ENCODE assay signal across 16 cellular contexts in the genomic region with DNA sequence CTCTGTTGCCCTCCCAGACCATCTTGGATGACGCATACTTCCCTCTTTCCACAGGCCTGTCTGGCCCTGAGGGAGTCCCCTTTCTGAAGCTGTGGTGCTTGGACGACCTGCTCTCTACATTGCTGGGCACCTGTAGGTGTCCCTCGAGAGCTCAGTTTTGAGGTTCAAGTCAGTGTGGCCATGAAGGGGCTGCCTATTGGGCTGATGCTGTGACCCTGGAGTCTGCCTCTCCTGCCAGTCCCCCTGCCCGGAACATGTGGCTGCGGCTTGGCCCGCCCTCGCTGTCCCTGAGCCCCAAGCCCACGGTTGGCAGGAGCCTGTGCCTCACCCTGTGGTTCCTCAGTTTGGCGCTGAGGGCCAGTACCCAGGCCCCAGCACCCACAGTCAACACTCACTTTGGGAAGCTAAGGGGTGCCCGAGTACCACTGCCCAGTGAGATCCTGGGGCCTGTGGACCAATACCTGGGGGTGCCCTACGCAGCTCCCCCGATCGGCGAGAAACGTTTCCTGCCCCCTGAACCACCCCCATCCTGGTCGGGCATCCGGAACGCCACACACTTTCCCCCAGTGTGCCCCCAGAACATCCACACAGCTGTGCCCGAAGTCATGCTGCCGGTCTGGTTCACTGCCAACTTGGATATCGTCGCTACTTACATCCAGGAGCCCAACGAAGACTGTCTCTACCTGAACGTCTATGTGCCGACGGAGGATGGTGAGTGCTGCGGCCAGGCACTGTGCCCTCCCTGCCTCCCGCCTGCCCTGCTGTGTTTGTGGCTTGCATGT. TPM values are rescaled to one million over a fixed set of nuclear protein-coding genes. Genes with fewer than 3 reads are reported as not detected.
DNase-seq lines count a peak whose midpoint lies in the region; ATAC-seq and TF ChIP-seq lines count a peak whose summit lies in the region.
"Had no signal": no experiment of that assay in that cellular context is flagged by ENCODE, and none has a peak within 500 bp of the region (broad histone marks: within the 10 kb centered on the region; RNA-seq: fewer than 3 reads in every experiment).

No MANE protein-coding gene starts in this region.

- POLR2A ChIA-PET in WTC11 (lab: Charles Lee) (interaction anchor here (1.0 kb wide), 2 partner anchors 35 to 106 kb away, joined by 3 to 4 read pairs; partner anchors contain the start of gene ZMYM3), HEK293T (lab: Yijun Ruan, JAX) (no interaction called here)

- H3K9me3 Mint-ChIP-seq in WTC11, result no peaks in the 10 kb centered on the region
- H3K9me3 Mint-ChIP-seq: activated T-helper 1 cell treated with anti-CD3 and anti-CD28 coated beads, Interleukin-12 subunit alpha, Interleukin-12 subunit beta, Interleukin-2, Interleukin-4 antibody, amounts not matched to agents 30 ng/mL and 10 ng/mL and 1 ng/mL, durations not matched to agents 14 hours and 24 hours and 36 hours; CD4-positive, alpha-beta T cell; T-helper 1 cell treated with Interleukin-12 subunit alpha and Interleukin-12 subunit beta and Interleukin-4 antibody, amounts not matched to agents 30 μg/mL and 1 μg/mL, for 36 hours; type B pancreatic cell had no signal

- peaks cover 20% of the 10 kb centered on the region for H3K4me1 Mint-ChIP-seq in WTC11

- no peaks in the 10 kb centered on the region for H3K27me3 Mint-ChIP-seq in WTC11 (ENCODE audit: low read depth)
- H3K27me3 Mint-ChIP-seq: CD4-positive, alpha-beta T cell; progenitor cell of endocrine pancreas had no signal

- H3K4me3 Mint-ChIP-seq in WTC11, result no peak overlapping the region
- H3K4me3 Mint-ChIP-seq: activated T-helper 1 cell treated with anti-CD3 and anti-CD28 coated beads, Interleukin-12 subunit alpha, Interleukin-12 subunit beta, Interleukin-2, Interleukin-4 antibody, amounts not matched to agents 30 ng/mL and 10 ng/mL and 1 ng/mL, durations not matched to agents 14 hours and 24 hours and 36 hours; CD4-positive, alpha-beta T cell; T-helper 1 cell treated with Interleukin-12 subunit alpha and Interleukin-12 subunit beta and Interleukin-4 antibody, amounts not matched to agents 30 μg/mL and 1 μg/mL, for 36 hours had no signal

- ATAC-seq in WTC11, result peak; percentile 21; the same call in 1 of the 2 replicates
- no peak for ATAC-seq in HG02840 (IDR thresholded peaks at IDR 0.05; ENCODE audit: low FRiP score, unreplicated experiment)

- DNase-seq in WTC11 (ENCODE audit: low spot score) (no peak), occipital lobe (lab: John Stamatoyannopoulos, UW) (peak; percentile 5), HEK293T (ENCODE audit: extremely low spot score) (no peak)
- DNase-seq: activated CD4-positive, alpha-beta T cell treated with anti-CD3 and anti-CD28 coated beads for 48 hours; CD4-positive, alpha-beta T cell; effector CD8-positive, alpha-beta T cell; midbrain; NCI-H1105 treated with DMSO at 0.1 percent for 48 hours had no signal

- no peaks in the 10 kb centered on the region for H3K36me3 Mint-ChIP-seq in WTC11
- H3K36me3 Mint-ChIP-seq: type B pancreatic cell had no signal

- CTCF ChIA-PET in WTC11 (lab: Charles Lee) (interaction anchor here (0.5 to 1.4 kb wide), 3 partner anchors 34 to 483 kb away, joined by 3 to 7 read pairs (median 3); partner anchors contain the start of gene NONO), HEK293T (lab: Yijun Ruan, JAX) (interaction anchor here (0.6 to 0.7 kb wide), 2 partner anchors 33 to 68 kb away, joined by 3 to 5 read pairs; no protein-coding TSS in a partner anchor)

- TF ChIP-seq CTCF in WTC11 (IDR thresholded peaks at IDR 0.05), result no peak

- H3K27ac Mint-ChIP-seq in WTC11, result no peak overlapping the region
- H3K27ac Mint-ChIP-seq: activated T-helper 1 cell treated with anti-CD3 and anti-CD28 coated beads, Interleukin-12 subunit alpha, Interleukin-12 subunit beta, Interleukin-2, Interleukin-4 antibody, amounts not matched to agents 30 ng/mL and 10 ng/mL and 1 ng/mL, durations not matched to agents 14 hours and 24 hours and 36 hours; CD4-positive, alpha-beta T cell; progenitor cell of endocrine pancreas; T-helper 1 cell treated with Interleukin-12 subunit alpha and Interleukin-12 subunit beta and Interleukin-4 antibody, amounts not matched to agents 30 μg/mL and 1 μg/mL, for 36 hours; type B pancreatic cell had no signal

TF ChIP-seq in WTC11, 78 proteins besides CTCF, POLR2A, EP300 and RAD21:
- TF ChIP-seq TEAD4 (CRISPR knock-in tag; IDR thresholded peaks at IDR 0.05), result no peak
- no peak for TF ChIP-seq IRF2 (CRISPR knock-in tag; IDR thresholded peaks at IDR 0.05; ENCODE audit: borderline replicate concordance, low read depth)
- TF ChIP-seq IRF1 (CRISPR knock-in tag; IDR thresholded peaks at IDR 0.05), result no peak
- TF ChIP-seq, protein P1, sequence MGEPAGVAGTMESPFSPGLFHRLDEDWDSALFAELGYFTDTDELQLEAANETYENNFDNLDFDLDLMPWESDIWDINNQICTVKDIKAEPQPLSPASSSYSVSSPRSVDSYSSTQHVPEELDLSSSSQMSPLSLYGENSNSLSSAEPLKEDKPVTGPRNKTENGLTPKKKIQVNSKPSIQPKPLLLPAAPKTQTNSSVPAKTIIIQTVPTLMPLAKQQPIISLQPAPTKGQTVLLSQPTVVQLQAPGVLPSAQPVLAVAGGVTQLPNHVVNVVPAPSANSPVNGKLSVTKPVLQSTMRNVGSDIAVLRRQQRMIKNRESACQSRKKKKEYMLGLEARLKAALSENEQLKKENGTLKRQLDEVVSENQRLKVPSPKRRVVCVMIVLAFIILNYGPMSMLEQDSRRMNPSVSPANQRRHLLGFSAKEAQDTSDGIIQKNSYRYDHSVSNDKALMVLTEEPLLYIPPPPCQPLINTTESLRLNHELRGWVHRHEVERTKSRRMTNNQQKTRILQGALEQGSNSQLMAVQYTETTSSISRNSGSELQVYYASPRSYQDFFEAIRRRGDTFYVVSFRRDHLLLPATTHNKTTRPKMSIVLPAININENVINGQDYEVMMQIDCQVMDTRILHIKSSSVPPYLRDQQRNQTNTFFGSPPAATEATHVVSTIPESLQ (CRISPR knock-in tag; IDR thresholded peaks at IDR 0.05), result no peak
- no peak for TF ChIP-seq GABPB1 (CRISPR knock-in tag; IDR thresholded peaks at IDR 0.05)
- TF ChIP-seq ATF1 (CRISPR knock-in tag; IDR thresholded peaks at IDR 0.05), result no peak
TF ChIP-seq in WTC11: peak in this region for 0.

TF ChIP-seq in HEK293T, 16 proteins besides CTCF, POLR2A, EP300 and RAD21:
- TF ChIP-seq PKNOX1 (IDR thresholded peaks at IDR 0.05) (no peak), BHLHE40 (IDR thresholded peaks at IDR 0.05; ENCODE audit: borderline replicate concordance) (no peak), FOXA1 (IDR thresholded peaks at IDR 0.05) (no peak), L3MBTL2 (conservative IDR thresholded peaks at IDR 0.05) (no peak), FOXK2 (IDR thresholded peaks at IDR 0.05) (no peak), ZNF384 (IDR thresholded peaks at IDR 0.05) (no peak)

RNA-seq across cellular contexts. Expression of gene NLGN3, which starts 3.0 kb away (rescaled TPM):
- total RNA-seq in WTC11 (2021) (10.6 to 11.7 TPM (median 10.8 TPM) in 3 replicates), occipital lobe (18.7 TPM)

RNA-seq across cellular contexts. Expression of gene MED12, which starts 29.3 kb away (rescaled TPM):
- 35.6 to 38.4 TPM (median 37.0 TPM) in 3 replicates for total RNA-seq in WTC11 (2021)
- total RNA-seq in occipital lobe, result 24.6 TPM

RNA-seq across cellular contexts. Expression of gene IL2RG, which starts 36.3 kb away (rescaled TPM):
- total RNA-seq in WTC11 (2021) (0.37 to 1.2 TPM (median 0.94 TPM) in 3 replicates), occipital lobe (not detected)
- total RNA-seq: fibroblast of villous mesenchyme, HT1080, NCI-H460 had no signal

RNA-seq across cellular contexts. Expression of gene CXorf65, which starts 41.1 kb away (rescaled TPM):
- not detected in 3 replicates for total RNA-seq in WTC11 (2021)
- total RNA-seq in occipital lobe, result not detected
- total RNA-seq: fibroblast of villous mesenchyme, HT1080, NCI-H460, progenitor cell of endocrine pancreas had no signal

RNA-seq across cellular contexts. Expression of gene FOXO4, which starts 52.0 kb away (rescaled TPM):
- total RNA-seq in WTC11 (2021) (35.3 to 48.3 TPM (median 37.0 TPM) in 3 replicates), occipital lobe (5.8 TPM)
